ENCODE assay signal across 1 cellular context in genomic region chr2:177263451-177264208, GRCh38.
TF ChIP-seq lines count a peak whose summit lies in the region.

No MANE protein-coding gene starts in this region.

TF ChIP-seq in K562, 482 proteins besides CTCF, POLR2A, EP300 and RAD21 (continued from another document and continues in another):
- peak; percentile 99 for TF ChIP-seq ARID4B (CRISPR knock-in tag; IDR thresholded peaks at IDR 0.05)
- TF ChIP-seq STAG1 (CRISPR knock-in tag; IDR thresholded peaks at IDR 0.05; ENCODE audit: borderline replicate concordance): no peak
- TF ChIP-seq GABPB2 (CRISPR knock-in tag; conservative IDR thresholded peaks at IDR 0.05): no peak
- peak; percentile 60; the same call in 1 of the 2 replicates for TF ChIP-seq ARID2 (IDR thresholded peaks at IDR 0.05)
- peak in 1 of 2 experiments; percentile 76; a peak in 2 of 4 replicates for TF ChIP-seq SRF (CRISPR knock-in tag; IDR thresholded peaks at IDR 0.05)
- TF ChIP-seq TSHZ1 (CRISPR knock-in tag; IDR thresholded peaks at IDR 0.05): no peak
- peak; percentile 86 for TF ChIP-seq TOE1 (IDR thresholded peaks at IDR 0.05; ENCODE audit: borderline replicate concordance)
- 0 out of 2 replicates have a peak, but pooled peaks have one; percentile 81 for TF ChIP-seq TOE1 (CRISPR knock-in tag; IDR thresholded peaks at IDR 0.05; ENCODE audit: borderline replicate concordance, low read depth)
- no peak for TF ChIP-seq FOXA1 (IDR thresholded peaks at IDR 0.05; ENCODE audit: borderline replicate concordance)
- no peak for TF ChIP-seq MTA2 (IDR thresholded peaks at IDR 0.05; ENCODE audit: low read depth)
- TF ChIP-seq ZNF584 (CRISPR knock-in tag; IDR thresholded peaks at IDR 0.05; ENCODE audit: low read depth): peak; percentile 70; the same call in 1 of the 2 replicates
- TF ChIP-seq, protein P1, sequence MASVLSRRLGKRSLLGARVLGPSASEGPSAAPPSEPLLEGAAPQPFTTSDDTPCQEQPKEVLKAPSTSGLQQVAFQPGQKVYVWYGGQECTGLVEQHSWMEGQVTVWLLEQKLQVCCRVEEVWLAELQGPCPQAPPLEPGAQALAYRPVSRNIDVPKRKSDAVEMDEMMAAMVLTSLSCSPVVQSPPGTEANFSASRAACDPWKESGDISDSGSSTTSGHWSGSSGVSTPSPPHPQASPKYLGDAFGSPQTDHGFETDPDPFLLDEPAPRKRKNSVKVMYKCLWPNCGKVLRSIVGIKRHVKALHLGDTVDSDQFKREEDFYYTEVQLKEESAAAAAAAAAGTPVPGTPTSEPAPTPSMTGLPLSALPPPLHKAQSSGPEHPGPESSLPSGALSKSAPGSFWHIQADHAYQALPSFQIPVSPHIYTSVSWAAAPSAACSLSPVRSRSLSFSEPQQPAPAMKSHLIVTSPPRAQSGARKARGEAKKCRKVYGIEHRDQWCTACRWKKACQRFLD (CRISPR knock-in tag; IDR thresholded peaks at IDR 0.05): peak; percentile 94
- TF ChIP-seq, protein P2, sequence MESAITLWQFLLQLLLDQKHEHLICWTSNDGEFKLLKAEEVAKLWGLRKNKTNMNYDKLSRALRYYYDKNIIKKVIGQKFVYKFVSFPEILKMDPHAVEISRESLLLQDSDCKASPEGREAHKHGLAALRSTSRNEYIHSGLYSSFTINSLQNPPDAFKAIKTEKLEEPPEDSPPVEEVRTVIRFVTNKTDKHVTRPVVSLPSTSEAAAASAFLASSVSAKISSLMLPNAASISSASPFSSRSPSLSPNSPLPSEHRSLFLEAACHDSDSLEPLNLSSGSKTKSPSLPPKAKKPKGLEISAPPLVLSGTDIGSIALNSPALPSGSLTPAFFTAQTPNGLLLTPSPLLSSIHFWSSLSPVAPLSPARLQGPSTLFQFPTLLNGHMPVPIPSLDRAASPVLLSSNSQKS (CRISPR knock-in tag; IDR thresholded peaks at IDR 0.05): no peak
- TF ChIP-seq, protein P3, sequence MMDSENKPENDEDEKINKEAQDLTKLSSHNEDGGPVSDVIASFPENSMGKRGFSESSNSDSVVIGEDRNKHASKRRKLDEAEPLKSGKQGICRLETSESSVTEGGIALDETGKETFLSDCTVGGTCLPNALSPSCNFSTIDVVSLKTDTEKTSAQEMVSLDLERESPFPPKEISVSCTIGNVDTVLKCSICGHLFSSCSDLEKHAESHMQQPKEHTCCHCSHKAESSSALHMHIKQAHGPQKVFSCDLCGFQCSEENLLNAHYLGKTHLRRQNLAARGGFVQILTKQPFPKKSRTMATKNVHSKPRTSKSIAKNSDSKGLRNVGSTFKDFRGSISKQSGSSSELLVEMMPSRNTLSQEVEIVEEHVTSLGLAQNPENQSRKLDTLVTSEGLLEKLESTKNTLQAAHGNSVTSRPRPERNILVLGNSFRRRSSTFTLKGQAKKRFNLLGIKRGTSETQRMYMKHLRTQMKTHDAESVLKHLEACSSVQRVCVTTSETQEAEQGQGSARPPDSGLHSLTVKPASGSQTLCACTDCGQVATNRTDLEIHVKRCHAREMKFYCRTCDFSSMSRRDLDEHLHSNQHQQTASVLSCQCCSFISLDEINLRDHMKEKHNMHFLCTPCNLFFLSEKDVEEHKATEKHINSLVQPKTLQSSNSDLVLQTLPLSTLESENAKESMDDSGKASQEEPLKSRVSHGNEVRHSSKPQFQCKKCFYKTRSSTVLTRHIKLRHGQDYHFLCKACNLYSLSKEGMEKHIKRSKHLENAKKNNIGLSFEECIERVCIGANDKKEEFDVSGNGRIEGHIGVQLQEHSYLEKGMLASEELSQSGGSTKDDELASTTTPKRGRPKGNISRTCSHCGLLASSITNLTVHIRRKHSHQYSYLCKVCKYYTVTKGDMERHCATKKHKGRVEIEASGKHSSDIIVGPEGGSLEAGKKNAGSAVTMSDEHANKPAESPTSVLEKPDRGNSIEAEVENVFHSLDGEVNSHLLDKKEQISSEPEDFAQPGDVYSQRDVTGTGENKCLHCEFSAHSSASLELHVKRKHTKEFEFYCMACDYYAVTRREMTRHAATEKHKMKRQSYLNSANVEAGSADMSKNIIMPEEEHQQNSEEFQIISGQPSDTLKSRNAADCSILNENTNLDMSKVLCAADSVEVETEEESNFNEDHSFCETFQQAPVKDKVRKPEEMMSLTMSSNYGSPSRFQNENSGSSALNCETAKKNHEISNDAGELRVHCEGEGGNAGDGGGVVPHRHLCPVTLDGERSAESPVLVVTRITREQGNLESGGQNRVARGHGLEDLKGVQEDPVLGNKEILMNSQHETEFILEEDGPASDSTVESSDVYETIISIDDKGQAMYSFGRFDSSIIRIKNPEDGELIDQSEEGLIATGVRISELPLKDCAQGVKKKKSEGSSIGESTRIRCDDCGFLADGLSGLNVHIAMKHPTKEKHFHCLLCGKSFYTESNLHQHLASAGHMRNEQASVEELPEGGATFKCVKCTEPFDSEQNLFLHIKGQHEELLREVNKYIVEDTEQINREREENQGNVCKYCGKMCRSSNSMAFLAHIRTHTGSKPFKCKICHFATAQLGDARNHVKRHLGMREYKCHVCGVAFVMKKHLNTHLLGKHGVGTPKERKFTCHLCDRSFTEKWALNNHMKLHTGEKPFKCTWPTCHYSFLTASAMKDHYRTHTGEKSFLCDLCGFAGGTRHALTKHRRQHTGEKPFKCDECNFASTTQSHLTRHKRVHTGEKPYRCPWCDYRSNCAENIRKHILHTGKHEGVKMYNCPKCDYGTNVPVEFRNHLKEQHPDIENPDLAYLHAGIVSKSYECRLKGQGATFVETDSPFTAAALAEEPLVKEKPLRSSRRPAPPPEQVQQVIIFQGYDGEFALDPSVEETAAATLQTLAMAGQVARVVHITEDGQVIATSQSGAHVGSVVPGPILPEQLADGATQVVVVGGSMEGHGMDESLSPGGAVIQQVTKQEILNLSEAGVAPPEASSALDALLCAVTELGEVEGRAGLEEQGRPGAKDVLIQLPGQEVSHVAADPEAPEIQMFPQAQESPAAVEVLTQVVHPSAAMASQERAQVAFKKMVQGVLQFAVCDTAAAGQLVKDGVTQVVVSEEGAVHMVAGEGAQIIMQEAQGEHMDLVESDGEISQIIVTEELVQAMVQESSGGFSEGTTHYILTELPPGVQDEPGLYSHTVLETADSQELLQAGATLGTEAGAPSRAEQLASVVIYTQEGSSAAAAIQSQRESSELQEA (IDR thresholded peaks at IDR 0.05; ENCODE audit: low read depth): no peak
- TF ChIP-seq ZNF764 (CRISPR knock-in tag; IDR thresholded peaks at IDR 0.05; ENCODE audit: low read depth): 0 out of 2 replicates have a peak, but pooled peaks have one; percentile 77
- no peak for TF ChIP-seq SRSF9 (IDR thresholded peaks at IDR 0.05; ENCODE audit: borderline replicate concordance, low read depth, low read length)
- no peak for TF ChIP-seq U2AF2 (optimal IDR thresholded peaks at IDR 0.05; ENCODE audit: low read depth, low read length)
- peak; percentile 88 for TF ChIP-seq ELF1 (tag; IDR thresholded peaks at IDR 0.05)
- TF ChIP-seq, protein P4, sequence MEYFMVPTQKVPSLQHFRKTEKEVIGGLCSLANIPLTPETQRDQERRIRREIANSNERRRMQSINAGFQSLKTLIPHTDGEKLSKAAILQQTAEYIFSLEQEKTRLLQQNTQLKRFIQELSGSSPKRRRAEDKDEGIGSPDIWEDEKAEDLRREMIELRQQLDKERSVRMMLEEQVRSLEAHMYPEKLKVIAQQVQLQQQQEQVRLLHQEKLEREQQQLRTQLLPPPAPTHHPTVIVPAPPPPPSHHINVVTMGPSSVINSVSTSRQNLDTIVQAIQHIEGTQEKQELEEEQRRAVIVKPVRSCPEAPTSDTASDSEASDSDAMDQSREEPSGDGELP (CRISPR knock-in tag; IDR thresholded peaks at IDR 0.05; ENCODE audit: borderline replicate concordance): peak; percentile 94
- TF ChIP-seq ZNF507 (tag; conservative IDR thresholded peaks at IDR 0.05): no peak
- TF ChIP-seq ZNF589 (CRISPR knock-in tag; IDR thresholded peaks at IDR 0.05; ENCODE audit: low read depth): peak; percentile 90; the same call in 1 of the 2 replicates
- TF ChIP-seq BRF1 (IDR thresholded peaks at IDR 0.05; ENCODE audit: borderline replicate concordance, extremely low read depth, insufficient read length): no peak
- peak; percentile 91 for TF ChIP-seq CCNT2 (IDR thresholded peaks at IDR 0.05; ENCODE audit: borderline replicate concordance, extremely low read depth, insufficient read length, low read depth, low read length)
- TF ChIP-seq, protein P5, sequence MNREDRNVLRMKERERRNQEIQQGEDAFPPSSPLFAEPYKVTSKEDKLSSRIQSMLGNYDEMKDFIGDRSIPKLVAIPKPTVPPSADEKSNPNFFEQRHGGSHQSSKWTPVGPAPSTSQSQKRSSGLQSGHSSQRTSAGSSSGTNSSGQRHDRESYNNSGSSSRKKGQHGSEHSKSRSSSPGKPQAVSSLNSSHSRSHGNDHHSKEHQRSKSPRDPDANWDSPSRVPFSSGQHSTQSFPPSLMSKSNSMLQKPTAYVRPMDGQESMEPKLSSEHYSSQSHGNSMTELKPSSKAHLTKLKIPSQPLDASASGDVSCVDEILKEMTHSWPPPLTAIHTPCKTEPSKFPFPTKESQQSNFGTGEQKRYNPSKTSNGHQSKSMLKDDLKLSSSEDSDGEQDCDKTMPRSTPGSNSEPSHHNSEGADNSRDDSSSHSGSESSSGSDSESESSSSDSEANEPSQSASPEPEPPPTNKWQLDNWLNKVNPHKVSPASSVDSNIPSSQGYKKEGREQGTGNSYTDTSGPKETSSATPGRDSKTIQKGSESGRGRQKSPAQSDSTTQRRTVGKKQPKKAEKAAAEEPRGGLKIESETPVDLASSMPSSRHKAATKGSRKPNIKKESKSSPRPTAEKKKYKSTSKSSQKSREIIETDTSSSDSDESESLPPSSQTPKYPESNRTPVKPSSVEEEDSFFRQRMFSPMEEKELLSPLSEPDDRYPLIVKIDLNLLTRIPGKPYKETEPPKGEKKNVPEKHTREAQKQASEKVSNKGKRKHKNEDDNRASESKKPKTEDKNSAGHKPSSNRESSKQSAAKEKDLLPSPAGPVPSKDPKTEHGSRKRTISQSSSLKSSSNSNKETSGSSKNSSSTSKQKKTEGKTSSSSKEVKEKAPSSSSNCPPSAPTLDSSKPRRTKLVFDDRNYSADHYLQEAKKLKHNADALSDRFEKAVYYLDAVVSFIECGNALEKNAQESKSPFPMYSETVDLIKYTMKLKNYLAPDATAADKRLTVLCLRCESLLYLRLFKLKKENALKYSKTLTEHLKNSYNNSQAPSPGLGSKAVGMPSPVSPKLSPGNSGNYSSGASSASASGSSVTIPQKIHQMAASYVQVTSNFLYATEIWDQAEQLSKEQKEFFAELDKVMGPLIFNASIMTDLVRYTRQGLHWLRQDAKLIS (CRISPR knock-in tag; IDR thresholded peaks at IDR 0.05): peak; percentile 100
